In the genomic region with DNA sequence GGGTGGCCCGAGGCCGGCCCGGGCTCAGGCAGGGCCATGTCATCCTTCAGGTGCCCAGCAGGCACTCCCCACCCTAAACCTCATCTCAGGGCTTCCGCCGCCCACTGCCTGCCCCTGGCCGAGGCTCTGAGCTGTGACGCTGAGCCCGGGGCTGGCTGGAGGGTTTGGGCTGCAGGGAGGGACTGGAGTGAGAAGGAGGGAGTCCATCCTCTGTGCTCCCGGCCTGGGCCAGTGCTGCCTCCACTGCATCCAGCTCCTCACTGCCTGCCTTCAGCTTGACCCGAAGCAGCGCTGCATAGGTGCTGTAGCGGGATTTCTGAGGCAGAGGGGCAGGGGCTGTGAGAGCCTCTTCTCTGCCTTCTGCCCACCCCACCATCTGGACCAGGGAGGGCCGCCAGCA, we compare ENCODE assay signal across 16 cellular contexts. TPM values are rescaled to one million over a fixed set of nuclear protein-coding genes. Genes with fewer than 3 reads are reported as not detected.
DNase-seq lines count a peak whose midpoint lies in the region; ATAC-seq, FAIRE-seq and TF ChIP-seq lines count a peak whose summit lies in the region.
"Had no signal": no experiment of that assay in that cellular context is flagged by ENCODE, and none has a peak within 500 bp of the region (broad histone marks: within the 10 kb centered on the region; RNA-seq: fewer than 3 reads in every experiment).

No MANE protein-coding gene starts in this region.

- H3K4me3 ChIP-seq in HEK293 (ENCODE audit: low read depth, low read length) (no peak overlapping the region), kidney (ENCODE audit: low read length in 2 of 2) (no peak overlapping the region), transverse colon (no peak overlapping the region)
- H3K4me3 ChIP-seq: A549, SJSA1 had no signal

- H3K27ac ChIP-seq in HEK293 (ENCODE audit: extremely low read depth, low read depth, low read length) (no peak overlapping the region), kidney (ENCODE audit: low read depth in 2 of 2, low read length in 2 of 2) (no peak overlapping the region), transverse colon (peak overlapping the region; percentile 33 to 99 (median 90)), caudate nucleus (ENCODE audit: low read depth, low read length) (no peak overlapping the region)
- H3K27ac ChIP-seq: SJSA1 had no signal

- no peak for TF ChIP-seq POLR2A in transverse colon (IDR thresholded peaks at IDR 0.05)

- CTCF ChIA-PET in HEK293 (lab: Yijun Ruan, JAX) = interaction anchor here (0.5 to 7.2 kb wide), 23 partner anchors 9 to 372 kb away, joined by 3 to 41 read pairs (median 3); a partner anchor contains a TSS

- H3K36me3 ChIP-seq in HEK293 (ENCODE audit: control insufficient read depth in 2 of 2, insufficient read depth in 1 of 2, low read length in 2 of 2) (peaks cover 0 to 16% of the 10 kb centered on the region in 2 experiments; a peak in 1 of 3 replicates), kidney (ENCODE audit: control insufficient read depth in 1 of 2, insufficient read depth in 2 of 2, low read length in 2 of 2) (no peaks in the 10 kb centered on the region), transverse colon (no peaks in the 10 kb centered on the region)

- H3K27me3 ChIP-seq in transverse colon = peaks cover 7% of the 10 kb centered on the region

- no peak for TF ChIP-seq EP300 in transverse colon (IDR thresholded peaks at IDR 0.05; ENCODE audit: low read depth)

- in situ Hi-C loops in transverse colon (cut with MboI; ENCODE audit: low pct_ligation_motif_present in 1 of 4, low pct_unique_long_range_greater_than_20kb in 1 of 4, low sequenced_read_pairs in 3 of 4) = no loop called here

- intact Hi-C loops in kidney (cut with DNase I) (no loop called here), transverse colon (cut with DNase I; ENCODE audit: low total_unique reads) (no loop called here)

- H3K4me1 ChIP-seq in HEK293 (ENCODE audit: control insufficient read depth, insufficient read depth, low read length) (no peaks in the 10 kb centered on the region), kidney (ENCODE audit: control insufficient read depth in 1 of 2, insufficient read depth in 1 of 2, low read depth in 1 of 2, low read length in 2 of 2) (peaks cover 0 to 4% of the 10 kb centered on the region in 2 donors), transverse colon (peaks cover 5 to 25% (median 21%) of the 10 kb centered on the region in 4 donors)

- WGBS in transverse colon (ENCODE audit: low coverage in 1 of 2), 2 donors = 84% methylated on average over 9 of the region's 13 CpGs; no CpG with 5 or more reads in 1 of the 2 donors

- H3K4me3 Mint-ChIP-seq in activated naive CD8-positive, alpha-beta T cell treated with anti-CD3 and anti-CD28 coated beads for 36 hours = no peak overlapping the region
- no peak overlapping the region for H3K4me3 Mint-ChIP-seq in activated naive CD8-positive, alpha-beta T cell treated with anti-CD3 and anti-CD28 coated beads, Interleukin-2, amount 50 U/mL, for 24 hours
- H3K4me3 Mint-ChIP-seq: CD14-positive monocyte had no signal

- no peak overlapping the region for H3K9ac ChIP-seq in kidney (ENCODE audit: low read length in 2 of 2)

- no peaks in the 10 kb centered on the region for H3K9me3 Mint-ChIP-seq in activated naive CD8-positive, alpha-beta T cell treated with anti-CD3 and anti-CD28 coated beads for 36 hours
- no peaks in the 10 kb centered on the region for H3K9me3 Mint-ChIP-seq in activated naive CD8-positive, alpha-beta T cell treated with anti-CD3 and anti-CD28 coated beads, Interleukin-2, amount 50 U/mL, for 24 hours

- peaks cover 3% of the 10 kb centered on the region for H3K27me3 Mint-ChIP-seq in activated naive CD8-positive, alpha-beta T cell treated with anti-CD3 and anti-CD28 coated beads for 36 hours
- H3K27me3 Mint-ChIP-seq in activated naive CD8-positive, alpha-beta T cell treated with anti-CD3 and anti-CD28 coated beads, Interleukin-2, amount 50 U/mL, for 24 hours = peaks cover under 1% of the 10 kb centered on the region

- peak overlapping the region; percentile 48 for H3K27ac Mint-ChIP-seq in activated naive CD8-positive, alpha-beta T cell treated with anti-CD3 and anti-CD28 coated beads for 36 hours
- H3K27ac Mint-ChIP-seq in activated naive CD8-positive, alpha-beta T cell treated with anti-CD3 and anti-CD28 coated beads, Interleukin-2, amount 50 U/mL, for 24 hours = no peak overlapping the region
- H3K27ac Mint-ChIP-seq: CD14-positive monocyte had no signal

- POLR2A ChIA-PET in HEK293 (lab: Yijun Ruan, JAX) = interaction anchor here (0.6 to 2.1 kb wide), 5 partner anchors 8 to 347 kb away, joined by 3 to 8 read pairs (median 5); a partner anchor contains a TSS

- peaks cover 29% of the 10 kb centered on the region for H3K36me3 Mint-ChIP-seq in activated naive CD8-positive, alpha-beta T cell treated with anti-CD3 and anti-CD28 coated beads for 36 hours
- peaks cover 27% of the 10 kb centered on the region for H3K36me3 Mint-ChIP-seq in activated naive CD8-positive, alpha-beta T cell treated with anti-CD3 and anti-CD28 coated beads, Interleukin-2, amount 50 U/mL, for 24 hours (ENCODE audit: low read depth)

- DNase-seq in activated naive CD8-positive, alpha-beta T cell treated with anti-CD3 and anti-CD28 coated beads for 36 hours = no peak
- DNase-seq in activated naive CD8-positive, alpha-beta T cell treated with anti-CD3 and anti-CD28 coated beads, Interleukin-2, amount 50 U/mL, for 24 hours = no peak
- DNase-seq in kidney (peak; percentile 67), transverse colon (no peak), cortex of kidney (lab: John Stamatoyannopoulos, UW) (no peak), caudate nucleus (lab: John Stamatoyannopoulos, UW) (no peak)
- no peak for DNase-seq in stimulated activated CD4-positive, alpha-beta T cell treated with anti-CD3 and anti-CD28 coated beads, Interleukin-2, amount 100 ng/mL, for 48 hours
- DNase-seq: DMS79, NCI-H345, NCI-H526 treated with DMSO at 0.1 percent for 48 hours had no signal

- ATAC-seq in activated naive CD8-positive, alpha-beta T cell treated with anti-CD3 and anti-CD28 coated beads, Interleukin-2, amount 50 U/mL, for 24 hours = no peak

- TF ChIP-seq CTCF in HEK293 (tag by site-specific recombination; IDR thresholded peaks at IDR 0.05) = no peak
- TF ChIP-seq CTCF in kidney (IDR thresholded peaks at IDR 0.05; ENCODE audit: borderline replicate concordance, extremely low read depth, insufficient read depth) = no peak
- no peak for TF ChIP-seq CTCF in transverse colon (IDR thresholded peaks at IDR 0.05)

- FAIRE-seq in kidney (lab: Jason Lieb, UNC) = no peak
- FAIRE-seq: A549, H54 had no signal

- peaks cover 41% of the 10 kb centered on the region for H3K4me1 Mint-ChIP-seq in activated naive CD8-positive, alpha-beta T cell treated with anti-CD3 and anti-CD28 coated beads for 36 hours
- peaks cover 39% of the 10 kb centered on the region for H3K4me1 Mint-ChIP-seq in activated naive CD8-positive, alpha-beta T cell treated with anti-CD3 and anti-CD28 coated beads, Interleukin-2, amount 50 U/mL, for 24 hours

- H3K9me3 ChIP-seq in HEK293 (ENCODE audit: control insufficient read depth, insufficient read depth, low read depth, low read length) = no peaks in the 10 kb centered on the region
- no peaks in the 10 kb centered on the region for H3K9me3 ChIP-seq in kidney (ENCODE audit: control insufficient read depth in 1 of 2, low read length in 2 of 2)
- no peaks in the 10 kb centered on the region for H3K9me3 ChIP-seq in transverse colon
- H3K9me3 ChIP-seq: A549, SJSA1 had no signal

TF ChIP-seq in HEK293, 187 proteins besides CTCF, POLR2A, EP300 and RAD21:
- TF ChIP-seq ZBTB20 (tag by site-specific recombination; IDR thresholded peaks at IDR 0.05) (peak; percentile 37; the same call in 1 of the 2 replicates), ZNF544 (tag by site-specific recombination; IDR thresholded peaks at IDR 0.05) (no peak), ZNF324 (tag by site-specific recombination; IDR thresholded peaks at IDR 0.05) (no peak)
- TF ChIP-seq, protein P1, sequence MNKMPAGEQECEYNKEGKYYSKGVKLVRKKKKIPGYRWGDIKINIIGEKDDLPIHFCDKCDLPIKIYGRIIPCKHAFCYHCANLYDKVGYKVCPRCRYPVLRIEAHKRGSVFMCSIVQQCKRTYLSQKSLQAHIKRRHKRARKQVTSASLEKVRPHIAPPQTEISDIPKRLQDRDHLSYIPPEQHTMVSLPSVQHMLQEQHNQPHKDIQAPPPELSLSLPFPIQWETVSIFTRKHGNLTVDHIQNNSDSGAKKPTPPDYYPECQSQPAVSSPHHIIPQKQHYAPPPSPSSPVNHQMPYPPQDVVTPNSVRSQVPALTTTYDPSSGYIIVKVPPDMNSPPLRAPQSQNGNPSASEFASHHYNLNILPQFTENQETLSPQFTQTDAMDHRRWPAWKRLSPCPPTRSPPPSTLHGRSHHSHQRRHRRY (tag by site-specific recombination; IDR thresholded peaks at IDR 0.05) = no peak

RNA-seq across cellular contexts. Expression of a gene that starts 7.6 kb away (rescaled TPM):
- 100 to 1,000 TPM; 247 to 263 TPM for total RNA-seq in activated naive CD8-positive, alpha-beta T cell treated with anti-CD3 and anti-CD28 coated beads for 36 hours
- total RNA-seq in kidney (62.7 TPM), transverse colon (10 to 100 TPM in 3 of 4 donors, 1 to 10 TPM in 1; 4.4 to 24.5 (median 17.8) TPM)
- 14.0 TPM for polyA plus RNA-seq in kidney (ENCODE audit: insufficient read depth, low read depth, low replicate concordance)

RNA-seq across cellular contexts. Expression of a gene that starts 15.5 kb away (rescaled TPM):
- total RNA-seq in activated naive CD8-positive, alpha-beta T cell treated with anti-CD3 and anti-CD28 coated beads for 36 hours = 1 to 10 TPM; 5.2 to 7.6 TPM
- total RNA-seq in kidney (2.2 TPM), transverse colon (10 to 100 TPM; 38.9 to 56.1 (median 49.4) TPM)
- polyA plus RNA-seq in kidney (ENCODE audit: insufficient read depth, low read depth, low replicate concordance) = 1.2 TPM

RNA-seq across cellular contexts. Expression of a gene that starts 17.5 kb away (rescaled TPM):
- 10 to 100 TPM; 11.7 to 13.0 TPM for total RNA-seq in activated naive CD8-positive, alpha-beta T cell treated with anti-CD3 and anti-CD28 coated beads for 36 hours
- 17.9 TPM for total RNA-seq in kidney
- polyA plus RNA-seq in kidney (ENCODE audit: insufficient read depth, low read depth, low replicate concordance) = 28.0 TPM
- total RNA-seq in transverse colon = 10 to 100 TPM; 16.7 to 56.3 (median 46.0) TPM

RNA-seq across cellular contexts. Expression of a gene that starts 29.3 kb away (rescaled TPM):
- total RNA-seq in activated naive CD8-positive, alpha-beta T cell treated with anti-CD3 and anti-CD28 coated beads for 36 hours = 10 to 100 TPM; 66.3 to 73.8 TPM
- total RNA-seq in kidney = 50.9 TPM
- polyA plus RNA-seq in kidney (ENCODE audit: insufficient read depth, low read depth, low replicate concordance) = 117 TPM
- 10 to 100 TPM in 3 of 4 donors, 1 to 10 TPM in 1; 5.2 to 35.2 (median 33.5) TPM for total RNA-seq in transverse colon

RNA-seq across cellular contexts. Expression of a gene that starts 48.2 kb away (rescaled TPM):
- under 1 TPM; 0.49 to 0.62 TPM for total RNA-seq in activated naive CD8-positive, alpha-beta T cell treated with anti-CD3 and anti-CD28 coated beads for 36 hours
- total RNA-seq in kidney (2.7 TPM), transverse colon (10 to 100 TPM in 1 of 4 donors, 1 to 10 TPM in 1, under 1 TPM in 2; 0.48 to 34.4 (median 1.1) TPM)
- polyA plus RNA-seq in kidney (ENCODE audit: insufficient read depth, low read depth, low replicate concordance) = 0.62 TPM
- total RNA-seq: G401, SJSA1 had no signal
- polyA plus RNA-seq: CD14-positive monocyte had no signal

Comparison
In these comparisons a context has a peak if more than half of its experiments do, and no peak if none do; other contexts are left out.
1. H3K27ac ChIP-seq: peak in transverse colon (4 of 4); none in HEK293 (single experiment), kidney (0 of 2) and caudate nucleus (single experiment).
2. RNA of a gene that starts 15.5 kb away (total RNA-seq): 38.9 to 56.1 TPM in transverse colon; 5.2 to 7.6 TPM in activated naive CD8-positive, alpha-beta T cell treated with anti-CD3 and anti-CD28 coated beads for 36 hours and 2.2 TPM in kidney (single experiment); every median in the first group is over 4 times any median in the second.